In the genomic region with DNA sequence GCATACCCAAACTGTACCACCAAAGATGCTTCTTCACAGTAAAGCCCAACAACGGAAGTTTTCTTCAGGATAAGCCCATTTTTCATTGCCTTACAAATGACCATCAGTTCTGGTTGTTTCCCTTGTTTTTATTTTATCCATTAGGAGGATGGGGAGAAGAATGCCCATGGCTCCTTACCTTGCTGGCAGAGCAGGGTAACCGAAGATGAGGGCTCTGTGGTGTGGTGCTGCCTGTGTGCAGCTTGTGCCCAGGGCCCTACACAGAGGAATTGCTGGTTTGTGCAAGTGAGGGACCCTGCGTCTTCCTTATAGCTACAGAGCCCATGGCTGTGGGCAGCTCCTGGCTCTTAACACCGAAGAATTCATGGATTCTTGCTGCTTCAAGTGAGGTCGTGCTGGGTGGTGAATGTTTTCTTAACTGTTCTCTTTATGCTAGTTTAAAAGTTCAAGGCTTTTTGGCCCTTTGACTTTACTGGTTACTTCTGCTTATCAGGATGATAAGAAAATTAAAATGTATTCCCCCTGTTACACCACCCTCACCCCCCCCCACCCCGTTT, we compare ENCODE assay signal across 25 cellular contexts.
DNase-seq lines count a peak whose midpoint lies in the region; ATAC-seq and TF ChIP-seq lines count a peak whose summit lies in the region.
"Had no signal": no experiment of that assay in that cellular context is flagged by ENCODE, and none has a peak within 500 bp of the region (broad histone marks: within the 10 kb centered on the region; RNA-seq: fewer than 3 reads in every experiment).

No MANE protein-coding gene starts in this region.

- H3K27me3 ChIP-seq in DND-41 (ENCODE audit: insufficient read depth, low read length, poor library complexity) (no peaks in the 10 kb centered on the region), iPS-18a (ENCODE audit: control insufficient read depth, insufficient read depth, low read length) (no peaks in the 10 kb centered on the region)
- H3K27me3 ChIP-seq: gastrocnemius medialis, SJCRH30 had no signal

- H3K9me3 ChIP-seq in DND-41 (ENCODE audit: insufficient read depth, low read length, severe bottlenecking), result no peaks in the 10 kb centered on the region
- H3K9me3 ChIP-seq in iPS-18a (ENCODE audit: control insufficient read depth, low read depth, low read length), result no peaks in the 10 kb centered on the region
- H3K9me3 ChIP-seq: gastrocnemius medialis, SJCRH30 had no signal

- no peaks in the 10 kb centered on the region for H3K27me3 Mint-ChIP-seq in stimulated activated naive B cell treated with anti-CD40 and anti-IgM and Interleukin-4, amounts not matched to agents 10 μg/mL and 1 μg/mL and 100 μg/mL, for 72 hours
- H3K27me3 Mint-ChIP-seq in Calu3 (ENCODE audit: unreplicated experiment), result no peaks in the 10 kb centered on the region
- H3K27me3 Mint-ChIP-seq: central memory CD8-positive, alpha-beta T cell; naive thymus-derived CD8-positive, alpha-beta T cell had no signal

- H4K20me1 ChIP-seq in DND-41 (ENCODE audit: insufficient read depth, low read length), result peaks cover 52% of the 10 kb centered on the region

- H3K36me3 Mint-ChIP-seq in stimulated activated naive B cell treated with anti-CD40 and anti-IgM and Interleukin-4, amounts not matched to agents 10 μg/mL and 1 μg/mL and 100 μg/mL, for 72 hours, result peaks cover 14 to 28% of the 10 kb centered on the region in 2 donors
- peaks cover 16% of the 10 kb centered on the region for H3K36me3 Mint-ChIP-seq in Calu3 (ENCODE audit: insufficient read depth, unreplicated experiment)

- no peak overlapping the region for H2AFZ ChIP-seq in DND-41 (ENCODE audit: low read depth, low read length)
- H2AFZ ChIP-seq: parathyroid adenoma had no signal

- H3K27ac Mint-ChIP-seq in stimulated activated naive B cell treated with anti-CD40 and anti-IgM and Interleukin-4, amounts not matched to agents 10 μg/mL and 1 μg/mL and 100 μg/mL, for 72 hours, result peak overlapping the region; percentile 59
- no peak overlapping the region for H3K27ac Mint-ChIP-seq in Calu3 (ENCODE audit: unreplicated experiment)
- H3K27ac Mint-ChIP-seq: activated T-helper 1 cell treated with anti-CD3 and anti-CD28 coated beads, Interleukin-12 subunit alpha, Interleukin-12 subunit beta, Interleukin-2, Interleukin-4 antibody, amounts not matched to agents 30 ng/mL and 10 ng/mL and 1 ng/mL, durations not matched to agents 14 hours and 24 hours and 36 hours had no signal

- DNase-seq in DND-41, result no peak
- DNase-seq in stimulated activated naive B cell treated with anti-CD40 and anti-IgM and Interleukin-4, amounts not matched to agents 10 μg/mL and 1 μg/mL and 100 μg/mL, for 72 hours, result no peak
- no peak for DNase-seq in Calu3
- DNase-seq in Kasumi-1 (lab: John Stamatoyannopoulos, UW), result no peak
- DNase-seq: activated CD4-positive, alpha-beta T cell treated with anti-CD3 and anti-CD28 coated beads for 48 hours; activated naive CD4-positive, alpha-beta T cell treated with anti-CD3 and anti-CD28 coated beads, Interleukin-2, amount 50 U/mL, for 16 hours; anterior cingulate cortex; DMS79 treated with DMSO at 0.1 percent for 48 hours; effector CD4-positive, alpha-beta T cell; gastrocnemius medialis; naive thymus-derived CD8-positive, alpha-beta T cell; NCI-H1092 treated with DMSO at 0.1 percent for 48 hours; NCI-H2029; PC-3; SJCRH30; stimulated activated CD4-positive, alpha-beta T cell treated with anti-CD3 and anti-CD28 coated beads, Interleukin-15, amount 100 ng/mL, for 24 hours; stimulated activated CD8-positive, alpha-beta memory T cell treated with anti-CD3 and anti-CD28 coated beads, Interleukin-4, amount 100 ng/mL, for 48 hours had no signal

- peaks cover 50 to 72% of the 10 kb centered on the region in 2 donors for H3K4me1 Mint-ChIP-seq in stimulated activated naive B cell treated with anti-CD40 and anti-IgM and Interleukin-4, amounts not matched to agents 10 μg/mL and 1 μg/mL and 100 μg/mL, for 72 hours
- peaks cover 51% of the 10 kb centered on the region for H3K4me1 Mint-ChIP-seq in Calu3 (ENCODE audit: low read depth, unreplicated experiment)

- no peak overlapping the region for H3K4me3 Mint-ChIP-seq in stimulated activated naive B cell treated with anti-CD40 and anti-IgM and Interleukin-4, amounts not matched to agents 10 μg/mL and 1 μg/mL and 100 μg/mL, for 72 hours
- no peak overlapping the region for H3K4me3 Mint-ChIP-seq in Calu3 (ENCODE audit: low read depth, unreplicated experiment)
- H3K4me3 Mint-ChIP-seq: activated T-helper 1 cell treated with anti-CD3 and anti-CD28 coated beads, Interleukin-12 subunit alpha, Interleukin-12 subunit beta, Interleukin-2, Interleukin-4 antibody, amounts not matched to agents 30 ng/mL and 10 ng/mL and 1 ng/mL, durations not matched to agents 14 hours and 24 hours and 36 hours; central memory CD8-positive, alpha-beta T cell; naive thymus-derived CD8-positive, alpha-beta T cell had no signal

- H3K27ac ChIP-seq in DND-41 (ENCODE audit: low read length), result 0 out of 2 replicates have a peak overlapping the region, but pooled peaks have one; percentile 10
- peak overlapping the region; percentile 13 for H3K27ac ChIP-seq in angular gyrus (ENCODE audit: low read depth, low read length)
- no peak overlapping the region for H3K27ac ChIP-seq in iPS-18a (ENCODE audit: low read length)
- H3K27ac ChIP-seq: gastrocnemius medialis, parathyroid adenoma, SJCRH30 had no signal

- peaks cover 92% of the 10 kb centered on the region for H3K79me2 ChIP-seq in DND-41 (ENCODE audit: insufficient read depth, low read length)

- no peak overlapping the region for H3K9ac ChIP-seq in DND-41 (ENCODE audit: low read depth, low read length)
- H3K9ac ChIP-seq in iPS-18a (ENCODE audit: low read length), result no peak overlapping the region
- H3K9ac ChIP-seq: parathyroid adenoma had no signal

- no peak overlapping the region for H3K4me2 ChIP-seq in DND-41 (ENCODE audit: insufficient read depth, low read length)

- peaks cover 3 to 4% of the 10 kb centered on the region in 2 donors for H3K9me3 Mint-ChIP-seq in stimulated activated naive B cell treated with anti-CD40 and anti-IgM and Interleukin-4, amounts not matched to agents 10 μg/mL and 1 μg/mL and 100 μg/mL, for 72 hours
- H3K9me3 Mint-ChIP-seq in Calu3 (ENCODE audit: low read depth, unreplicated experiment), result no peaks in the 10 kb centered on the region
- H3K9me3 Mint-ChIP-seq: activated T-helper 1 cell treated with anti-CD3 and anti-CD28 coated beads, Interleukin-12 subunit alpha, Interleukin-12 subunit beta, Interleukin-2, Interleukin-4 antibody, amounts not matched to agents 30 ng/mL and 10 ng/mL and 1 ng/mL, durations not matched to agents 14 hours and 24 hours and 36 hours; central memory CD8-positive, alpha-beta T cell; naive thymus-derived CD8-positive, alpha-beta T cell had no signal

- TF ChIP-seq CTCF in DND-41 (IDR thresholded peaks at IDR 0.05; ENCODE audit: borderline replicate concordance, extremely low read depth, low read length, poor library complexity, severe bottlenecking) (no peak), Calu3 (IDR thresholded peaks at IDR 0.05; ENCODE audit: unreplicated experiment) (no peak)

- ATAC-seq in DND-41 (ENCODE audit: insufficient read depth, low read depth), result no peak
- ATAC-seq in stimulated activated naive B cell treated with anti-CD40 and anti-IgM and Interleukin-4, amounts not matched to agents 10 μg/mL and 1 μg/mL and 100 μg/mL, for 72 hours (replicated peaks), result no peak
- no peak for ATAC-seq in HG03280 (IDR thresholded peaks at IDR 0.05; ENCODE audit: unreplicated experiment)
- ATAC-seq: esophagus mucosa; gastrocnemius medialis; naive thymus-derived CD8-positive, alpha-beta T cell; PC-3; sciatic nerve had no signal

- BruUV-seq in Calu3 (replicated peaks; lab: Mats Ljungman, UMichigan), result no TSS peak

- H3K36me3 ChIP-seq in DND-41 (ENCODE audit: insufficient read depth, low read length) (peaks cover 3% of the 10 kb centered on the region; the same call in 1 of the 2 replicates), iPS-18a (ENCODE audit: control insufficient read depth, low read depth, low read length) (no peaks in the 10 kb centered on the region)
- H3K36me3 ChIP-seq: gastrocnemius medialis, SJCRH30 had no signal

- H3K4me1 ChIP-seq in DND-41 (ENCODE audit: insufficient read depth, low read length), result peaks cover 50% of the 10 kb centered on the region
- H3K4me1 ChIP-seq in iPS-18a (ENCODE audit: control insufficient read depth, low read depth, low read length), result peaks cover 65% of the 10 kb centered on the region
- H3K4me1 ChIP-seq: parathyroid adenoma had no signal

- intact Hi-C loops in Calu3 (cut with micrococcal nuclease; ENCODE audit: unreplicated experiment), result no loop called here

- H3K4me3 ChIP-seq in DND-41 (ENCODE audit: low read depth in 1 of 2, low read length in 2 of 2) (no peak overlapping the region), iPS-18a (ENCODE audit: low read length) (peak overlapping the region; percentile 0)
- H3K4me3 ChIP-seq: gastrocnemius medialis, SJCRH30 had no signal

- CTCF ChIA-PET in Calu3 (lab: Charles Lee), result interaction anchor here (0.8 kb wide), 1 partner anchor 83 kb away, joined by 3 read pairs; no protein-coding TSS in a partner anchor
